In the genomic region with DNA sequence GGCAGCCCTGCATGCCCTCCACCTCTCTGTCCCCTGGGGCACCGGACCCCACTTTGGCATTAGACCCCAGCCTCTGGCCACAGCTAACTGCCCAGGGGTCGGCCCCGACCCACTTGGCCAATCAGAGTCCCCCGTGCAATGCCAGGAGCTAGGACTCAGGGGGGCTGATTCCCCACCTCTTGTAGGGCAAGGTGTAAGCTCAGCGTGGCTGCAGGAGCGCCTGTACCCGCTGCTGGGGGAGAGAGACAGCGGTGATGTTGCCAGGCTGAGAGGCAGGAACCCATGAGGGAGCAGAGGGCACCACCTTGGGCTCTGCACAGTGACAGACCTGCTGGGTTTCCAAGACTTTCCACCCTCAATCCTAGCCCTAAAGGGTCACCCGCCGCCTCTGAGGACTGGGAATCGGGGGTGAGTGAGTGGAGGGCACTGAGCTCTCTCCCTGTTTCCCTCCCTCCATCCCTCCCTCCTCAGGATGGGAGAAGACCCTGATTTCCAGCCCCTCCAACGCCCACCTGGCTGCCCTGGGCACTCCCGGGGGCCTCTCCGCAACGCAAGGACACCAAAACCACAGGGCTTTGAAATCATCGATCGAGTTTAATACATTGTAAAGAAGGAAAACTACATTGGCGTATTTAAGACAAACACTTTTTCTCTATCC, we compare ENCODE assay signal across 26 cellular contexts.
"Had no signal": no experiment of that assay in that cellular context is flagged by ENCODE, and none has a peak within 500 bp of the region (broad histone marks: within the 10 kb centered on the region; RNA-seq: fewer than 3 reads in every experiment).

No MANE protein-coding gene starts in this region.

- H3K4me1 Mint-ChIP-seq: activated B cell treated with CpG ODN at 0.5 μM for 24 hours; activated CD8-positive, alpha-beta memory T cell treated with anti-CD3 and anti-CD28 coated beads, Interleukin-2, amount 10 ng/mL, durations not matched to agents 7 days and 5 days; memory B cell; natural killer cell; stimulated activated effector memory CD8-positive, alpha-beta T cell treated with anti-CD3 and anti-CD28 coated beads, Interleukin-12 subunit alpha, Interleukin-12 subunit beta, amount 100 ng/mL, for 72 hours had no signal

- H3K4me1 ChIP-seq: esophagus muscularis mucosa, foreskin keratinocyte, pancreas, psoas muscle had no signal

- H3K4me3 Mint-ChIP-seq: activated B cell treated with CpG ODN at 0.5 μM for 24 hours; activated CD8-positive, alpha-beta memory T cell treated with anti-CD3 and anti-CD28 coated beads, Interleukin-2, amount 10 ng/mL, durations not matched to agents 7 days and 5 days; activated CD8-positive, alpha-beta T cell treated with anti-CD3 and anti-CD28 coated beads, Interleukin-2, amount 10 ng/mL, durations not matched to agents 7 days and 5 days; activated naive CD4-positive, alpha-beta T cell treated with anti-CD3 and anti-CD28 coated beads for 36 hours; activated T-cell treated with anti-CD3 and anti-CD28 coated beads, Interleukin-2, amount 50 U/mL, for 72 hours; dendritic cell treated with granulocyte-macrophage colony-stimulating factor and Interleukin-4, amounts not matched to agents 40 ng/mL and 50 ng/mL, for 4 days; memory B cell; natural killer cell; stimulated activated effector memory CD8-positive, alpha-beta T cell treated with anti-CD3 and anti-CD28 coated beads, Interleukin-12 subunit alpha, Interleukin-12 subunit beta, amount 100 ng/mL, for 72 hours; stimulated activated naive CD8-positive, alpha-beta T cell treated with anti-CD3 and anti-CD28 coated beads, Interleukin-15, Interleukin-2, amounts not matched to agents 100 ng/mL and 50 ng/mL, for 24 hours; T-helper 1 cell treated with Interleukin-12 subunit alpha and Interleukin-12 subunit beta and Interleukin-4 antibody, amounts not matched to agents 30 μg/mL and 1 μg/mL, for 36 hours had no signal

- H3K27me3 Mint-ChIP-seq: activated B cell treated with CpG ODN at 0.5 μM for 24 hours; memory B cell; stimulated activated naive CD8-positive, alpha-beta T cell treated with anti-CD3 and anti-CD28 coated beads, Interleukin-15, Interleukin-2, amounts not matched to agents 100 ng/mL and 50 ng/mL, for 24 hours had no signal

- DNase-seq: activated B cell treated with CpG ODN at 0.5 μM for 24 hours; activated CD4-positive, alpha-beta T cell treated with anti-CD3 and anti-CD28 coated beads, Interleukin-2, amount 50 U/mL, for 1 hour; activated CD8-positive, alpha-beta memory T cell treated with anti-CD3 and anti-CD28 coated beads, Interleukin-2, amount 10 ng/mL, durations not matched to agents 7 days and 5 days; activated CD8-positive, alpha-beta T cell treated with anti-CD3 and anti-CD28 coated beads, Interleukin-2, amount 10 ng/mL, durations not matched to agents 7 days and 5 days; activated naive CD4-positive, alpha-beta T cell treated with anti-CD3 and anti-CD28 coated beads for 36 hours; activated T-cell treated with anti-CD3 and anti-CD28 coated beads, Interleukin-2, amount 50 U/mL, for 72 hours; amniotic stem cell; brain microvascular endothelial cell; foreskin keratinocyte; natural killer cell; SK-N-SH; stimulated activated CD4-positive, alpha-beta T cell treated with anti-CD3 and anti-CD28 coated beads, Interleukin-4, amount 100 ng/mL, for 24 hours; SW 1271; T1000; trophoblast cell had no signal

- H3K27ac ChIP-seq: brain microvascular endothelial cell, esophagus muscularis mucosa, foreskin keratinocyte, neutrophil, pancreas, psoas muscle, thoracic aorta had no signal

- H3K9me3 Mint-ChIP-seq: natural killer cell; stimulated activated effector memory CD8-positive, alpha-beta T cell treated with anti-CD3 and anti-CD28 coated beads, Interleukin-12 subunit alpha, Interleukin-12 subunit beta, amount 100 ng/mL, for 72 hours; stimulated activated naive CD8-positive, alpha-beta T cell treated with anti-CD3 and anti-CD28 coated beads, Interleukin-15, Interleukin-2, amounts not matched to agents 100 ng/mL and 50 ng/mL, for 24 hours had no signal

- H3K27ac Mint-ChIP-seq: activated B cell treated with CpG ODN at 0.5 μM for 24 hours; activated CD8-positive, alpha-beta memory T cell treated with anti-CD3 and anti-CD28 coated beads, Interleukin-2, amount 10 ng/mL, durations not matched to agents 7 days and 5 days; activated CD8-positive, alpha-beta T cell treated with anti-CD3 and anti-CD28 coated beads, Interleukin-2, amount 10 ng/mL, durations not matched to agents 7 days and 5 days; activated naive CD4-positive, alpha-beta T cell treated with anti-CD3 and anti-CD28 coated beads for 36 hours; activated T-cell treated with anti-CD3 and anti-CD28 coated beads, Interleukin-2, amount 50 U/mL, for 72 hours; dendritic cell treated with granulocyte-macrophage colony-stimulating factor and Interleukin-4, amounts not matched to agents 40 ng/mL and 50 ng/mL, for 4 days; memory B cell; natural killer cell; stimulated activated effector memory CD8-positive, alpha-beta T cell treated with anti-CD3 and anti-CD28 coated beads, Interleukin-12 subunit alpha, Interleukin-12 subunit beta, amount 100 ng/mL, for 72 hours; stimulated activated naive CD8-positive, alpha-beta T cell treated with anti-CD3 and anti-CD28 coated beads, Interleukin-15, Interleukin-2, amounts not matched to agents 100 ng/mL and 50 ng/mL, for 24 hours; T-helper 1 cell treated with Interleukin-12 subunit alpha and Interleukin-12 subunit beta and Interleukin-4 antibody, amounts not matched to agents 30 μg/mL and 1 μg/mL, for 36 hours had no signal

- H3K36me3 Mint-ChIP-seq: activated CD8-positive, alpha-beta memory T cell treated with anti-CD3 and anti-CD28 coated beads, Interleukin-2, amount 10 ng/mL, durations not matched to agents 7 days and 5 days; memory B cell; natural killer cell; stimulated activated effector memory CD8-positive, alpha-beta T cell treated with anti-CD3 and anti-CD28 coated beads, Interleukin-12 subunit alpha, Interleukin-12 subunit beta, amount 100 ng/mL, for 72 hours had no signal

- H3K36me3 ChIP-seq: brain microvascular endothelial cell, neutrophil, pancreas, thoracic aorta had no signal

- H3K4me3 ChIP-seq: esophagus muscularis mucosa, pancreas, psoas muscle, thoracic aorta had no signal

- H3K27me3 ChIP-seq: brain microvascular endothelial cell, esophagus muscularis mucosa, foreskin keratinocyte, neutrophil, pancreas had no signal

- ATAC-seq: activated CD8-positive, alpha-beta memory T cell treated with anti-CD3 and anti-CD28 coated beads, Interleukin-2, amount 10 ng/mL, durations not matched to agents 7 days and 5 days; activated CD8-positive, alpha-beta T cell treated with anti-CD3 and anti-CD28 coated beads, Interleukin-2, amount 10 ng/mL, durations not matched to agents 7 days and 5 days; activated T-cell treated with anti-CD3 and anti-CD28 coated beads, Interleukin-2, amount 50 U/mL, for 72 hours; foreskin keratinocyte; left colon; natural killer cell; pancreas; psoas muscle; stimulated activated effector memory CD8-positive, alpha-beta T cell treated with anti-CD3 and anti-CD28 coated beads, Interleukin-12 subunit alpha, Interleukin-12 subunit beta, amount 100 ng/mL, for 72 hours had no signal

- H3K9me3 ChIP-seq: neutrophil, pancreas, SK-N-SH, thoracic aorta had no signal
